21 cellular contexts compared by ENCODE assay signal in the genomic region with DNA sequence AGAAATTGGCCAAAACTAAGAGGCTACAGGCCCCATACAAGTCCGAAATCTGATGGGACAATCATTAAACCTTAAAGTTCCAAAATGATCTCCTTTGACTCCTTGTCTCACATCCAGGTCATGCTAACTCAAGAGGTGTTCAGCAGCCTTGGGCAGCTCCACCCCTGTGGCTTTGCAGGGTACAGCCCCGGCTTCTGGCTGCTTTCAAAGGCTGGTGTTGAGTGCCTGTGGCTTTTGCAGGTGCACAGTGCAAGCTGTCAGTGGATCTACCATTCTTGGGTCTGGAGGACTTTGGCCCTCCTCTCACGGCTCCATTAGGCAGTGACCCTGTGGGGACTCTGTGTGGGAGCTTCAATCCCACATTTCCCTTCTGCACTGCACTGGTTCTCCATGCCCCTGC.
"Had no signal": no experiment of that assay in that cellular context is flagged by ENCODE, and none has a peak within 500 bp of the region (broad histone marks: within the 10 kb centered on the region; RNA-seq: fewer than 3 reads in every experiment).

No MANE protein-coding gene starts in this region.

- H3K36me3 ChIP-seq: MG63, SJCRH30 had no signal

- H3K9me3 ChIP-seq: MG63, SJCRH30 had no signal

- DNase-seq: Karpas-422; KBM-7; MG63; NCI-H1092 treated with DMSO at 0.1 percent for 48 hours; NCI-H1436; NCI-H187; NCI-H2029; NCI-H2081 treated with DMSO at 0.1 percent for 48 hours; NCI-H2171; NCI-H226; NCI-H446; NCI-H510A; NCI-H524 treated with DMSO at 0.1 percent for 48 hours; NCI-H69; NCI-H774; NK-92 treated with Interleukin-12 subunit alpha and Interleukin-12 subunit beta, amount 100 ng/mL, for 24 hours; PC-3; SHP77 treated with DMSO at 0.1 percent for 48 hours; SJCRH30 had no signal

- ATAC-seq: Panc1, PC-3, Right ventricle myocardium inferior had no signal

- H3K27me3 ChIP-seq: MG63, SJCRH30 had no signal

- H3K4me3 ChIP-seq: MG63, SJCRH30 had no signal

- H3K27ac ChIP-seq: SJCRH30 had no signal
